In genomic region chr9:18824095-18824666, GRCh38 we compare ENCODE assay signal across 12 cellular contexts.
DNase-seq lines count a peak whose midpoint lies in the region; ATAC-seq and TF ChIP-seq lines count a peak whose summit lies in the region.
"Had no signal": no experiment of that assay in that cellular context is flagged by ENCODE, and none has a peak within 500 bp of the region (broad histone marks: within the 10 kb centered on the region; RNA-seq: fewer than 3 reads in every experiment).

No MANE protein-coding gene starts in this region.

- no peaks in the 10 kb centered on the region for H3K27me3 ChIP-seq in dorsolateral prefrontal cortex

- peak; percentile 3 for DNase-seq in NCI-H1105 treated with DMSO at 0.1 percent for 48 hours (lab: John Stamatoyannopoulos, UW)
- DNase-seq in NCI-H1105 (lab: John Stamatoyannopoulos, UW), result no peak
- DNase-seq in NCI-H2196 treated with DMSO at 0.1 percent for 48 hours (lab: John Stamatoyannopoulos, UW; ENCODE audit: unreplicated experiment), result peak; percentile 36
- no peak for DNase-seq in dorsolateral prefrontal cortex
- peak; percentile 52 for DNase-seq in renal cortical epithelial cell (ENCODE audit: low read depth)
- DNase-seq in KG1 (lab: John Stamatoyannopoulos, UW), result no peak
- DNase-seq: effector CD4-positive, alpha-beta T cell; Karpas-422; naive B cell; stimulated activated CD8-positive, alpha-beta memory T cell treated with anti-CD3 and anti-CD28 coated beads, Interleukin-4, amount 100 ng/mL, for 48 hours had no signal

- H3K27ac ChIP-seq in dorsolateral prefrontal cortex, result no peak overlapping the region

- peak in 43 of 56 donors; percentile 14 to 56 (median 32) for TF ChIP-seq CTCF in dorsolateral prefrontal cortex (IDR thresholded peaks at IDR 0.05 in 54 of 56, conservative IDR thresholded peaks at IDR 0.05 in 2 of 56; ENCODE audit: low read depth in 1 of 56, partially characterized antibody in 56 of 56)

- ATAC-seq in GM18858 (IDR thresholded peaks at IDR 0.05; ENCODE audit: unreplicated experiment) (no peak), GM19467 (IDR thresholded peaks at IDR 0.05; ENCODE audit: unreplicated experiment) (no peak)

- intact Hi-C loops in dorsolateral prefrontal cortex (cut with DNase I), result loop anchor here in 1 of 2 donors (5.0 to 10.0 kb wide), 2 partner anchors 389 to 567 kb away; no protein-coding TSS in a partner anchor

- no peak overlapping the region for H3K4me3 ChIP-seq in dorsolateral prefrontal cortex

Comparison
In these comparisons a context has a peak if more than half of its experiments do, and no peak if none do; other contexts are left out.
1. DNase-seq: peak in NCI-H1105 treated with DMSO at 0.1 percent for 48 hours (single experiment), NCI-H2196 treated with DMSO at 0.1 percent for 48 hours (single experiment) and renal cortical epithelial cell (single experiment); none in NCI-H1105 (single experiment), dorsolateral prefrontal cortex (0 of 10) and KG1 (single experiment).